ENCODE assay signal across 17 cellular contexts in the genomic region with DNA sequence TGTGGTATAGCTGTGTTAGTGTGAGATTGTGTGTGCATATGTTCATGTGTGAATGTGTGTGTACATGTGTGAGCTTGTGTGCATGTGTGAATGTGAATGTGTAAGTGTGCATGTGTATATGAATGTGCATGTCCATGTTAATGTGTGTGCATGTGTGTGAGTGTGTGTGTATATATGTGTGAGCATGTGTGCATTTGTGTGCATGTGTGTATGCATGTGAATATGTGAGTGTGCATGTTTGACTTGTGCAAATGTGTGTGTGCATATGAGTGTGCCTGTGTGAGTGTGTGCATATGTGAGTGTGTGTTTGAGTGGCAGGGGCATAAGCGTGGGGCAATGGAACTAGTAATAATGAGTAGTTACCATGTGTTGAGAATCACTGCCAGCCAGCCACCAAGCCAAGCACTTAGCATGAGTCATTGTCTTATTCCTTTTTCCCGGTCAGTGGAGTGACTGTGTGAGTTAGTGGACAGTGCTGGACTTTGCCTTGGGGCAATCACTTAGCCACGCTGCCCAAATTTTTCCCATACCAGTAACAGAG. TPM values are rescaled to one million over a fixed set of nuclear protein-coding genes. Genes with fewer than 3 reads are reported as not detected.
DNase-seq lines count a peak whose midpoint lies in the region; ATAC-seq and TF ChIP-seq lines count a peak whose summit lies in the region.
"Had no signal": no experiment of that assay in that cellular context is flagged by ENCODE, and none has a peak within 500 bp of the region (broad histone marks: within the 10 kb centered on the region; RNA-seq: fewer than 3 reads in every experiment).

No MANE protein-coding gene starts in this region.

- H3K36me3 ChIP-seq in left lung = no peaks in the 10 kb centered on the region
- no peaks in the 10 kb centered on the region for H3K36me3 ChIP-seq in Karpas-422 (ENCODE audit: insufficient read depth, low read length)

- no peaks in the 10 kb centered on the region for H4K20me1 ChIP-seq in Karpas-422 (ENCODE audit: insufficient read depth, low read depth, low read length)

- peak; percentile 51 for ATAC-seq in left lung
- no peak for ATAC-seq in HG02981 (IDR thresholded peaks at IDR 0.05; ENCODE audit: unreplicated experiment)
- ATAC-seq in GM21723 (IDR thresholded peaks at IDR 0.05; ENCODE audit: unreplicated experiment) = no peak
- ATAC-seq: stimulated activated naive B cell treated with anti-CD40 and anti-IgM and Interleukin-4, amounts not matched to agents 10 μg/mL and 1 μg/mL and 100 μg/mL, for 72 hours had no signal

- H3K27me3 ChIP-seq in left lung = no peaks in the 10 kb centered on the region
- no peaks in the 10 kb centered on the region for H3K27me3 ChIP-seq in Karpas-422 (ENCODE audit: low read length)

- intact Hi-C loops in Calu3 (cut with micrococcal nuclease; ENCODE audit: unreplicated experiment) = no loop called here
- intact Hi-C loops in left lung (cut with DNase I) = no loop called here

- H2AFZ ChIP-seq in Karpas-422 (ENCODE audit: low read length) = no peak overlapping the region

- H3K36me3 Mint-ChIP-seq in Calu3 (ENCODE audit: insufficient read depth, unreplicated experiment) = no peaks in the 10 kb centered on the region
- H3K36me3 Mint-ChIP-seq: stimulated activated naive B cell treated with anti-CD40 and anti-IgM and Interleukin-4, amounts not matched to agents 10 μg/mL and 1 μg/mL and 100 μg/mL, for 72 hours had no signal

- H3K27me3 Mint-ChIP-seq in Calu3 (ENCODE audit: unreplicated experiment) = no peaks in the 10 kb centered on the region

- BruUV-seq in Calu3 (replicated peaks; lab: Mats Ljungman, UMichigan) = no TSS peak

- H3K9me2 ChIP-seq in Karpas-422 (replicated peaks; ENCODE audit: insufficient read depth, low read length) = no peaks in the 10 kb centered on the region

- H3K9me3 Mint-ChIP-seq in Calu3 (ENCODE audit: low read depth, unreplicated experiment) = peaks cover 3% of the 10 kb centered on the region
- H3K9me3 Mint-ChIP-seq: activated naive CD8-positive, alpha-beta T cell treated with anti-CD3 and anti-CD28 coated beads, Interleukin-2, amount 50 U/mL, for 24 hours; H9 had no signal

- TF ChIP-seq CTCF in Calu3 (IDR thresholded peaks at IDR 0.05; ENCODE audit: unreplicated experiment) = no peak
- TF ChIP-seq CTCF in cardiac fibroblast (IDR thresholded peaks at IDR 0.05; ENCODE audit: low read depth, low read length) = no peak
- no peak for TF ChIP-seq CTCF in left lung (IDR thresholded peaks at IDR 0.05)

- H3K4me1 Mint-ChIP-seq in Calu3 (ENCODE audit: low read depth, unreplicated experiment) = peaks cover 3% of the 10 kb centered on the region
- H3K4me1 Mint-ChIP-seq: activated naive CD8-positive, alpha-beta T cell treated with anti-CD3 and anti-CD28 coated beads, Interleukin-2, amount 50 U/mL, for 24 hours; H9; stimulated activated naive B cell treated with anti-CD40 and anti-IgM and Interleukin-4, amounts not matched to agents 10 μg/mL and 1 μg/mL and 100 μg/mL, for 72 hours had no signal

- H3K9me3 ChIP-seq in left lung = peaks cover 0 to 3% of the 10 kb centered on the region in 2 donors
- no peaks in the 10 kb centered on the region for H3K9me3 ChIP-seq in Karpas-422 (ENCODE audit: low read length)

- H3K27ac Mint-ChIP-seq in Calu3 (ENCODE audit: unreplicated experiment) = no peak overlapping the region
- H3K27ac Mint-ChIP-seq: activated naive CD8-positive, alpha-beta T cell treated with anti-CD3 and anti-CD28 coated beads, Interleukin-2, amount 50 U/mL, for 24 hours; H9; stimulated activated naive B cell treated with anti-CD40 and anti-IgM and Interleukin-4, amounts not matched to agents 10 μg/mL and 1 μg/mL and 100 μg/mL, for 72 hours had no signal

- H3K27ac ChIP-seq in left lung (no peak overlapping the region), Karpas-422 (ENCODE audit: low read length) (no peak overlapping the region)
- H3K27ac ChIP-seq: dorsolateral prefrontal cortex had no signal

- CTCF ChIA-PET in Calu3 (lab: Charles Lee) = no interaction called here

- peak; percentile 49 for DNase-seq in Calu3
- DNase-seq in LoVo (ENCODE audit: low spot score) = peak; percentile 27
- peak; percentile 10 to 44 for DNase-seq in cardiac fibroblast (ENCODE audit: low read depth in 2 of 2)
- DNase-seq in left lung = no peak
- DNase-seq in NCI-H2081 treated with DMSO at 0.1 percent for 48 hours (lab: John Stamatoyannopoulos, UW) = no peak
- DNase-seq in Karpas-422 = no peak
- DNase-seq: activated naive CD8-positive, alpha-beta T cell treated with anti-CD3 and anti-CD28 coated beads, Interleukin-2, amount 50 U/mL, for 24 hours; AML-193; dorsolateral prefrontal cortex; H9; NCI-H1105; NCI-H510A treated with DMSO at 0.1 percent for 48 hours; SHP77 treated with DMSO at 0.1 percent for 48 hours; stimulated activated CD4-positive, alpha-beta T cell treated with anti-CD3 and anti-CD28 coated beads, Interleukin-4, amount 100 ng/mL, for 1 hour; stimulated activated naive B cell treated with anti-CD40 and anti-IgM and Interleukin-4, amounts not matched to agents 10 μg/mL and 1 μg/mL and 100 μg/mL, for 72 hours had no signal

- H3K9ac ChIP-seq in Karpas-422 (ENCODE audit: low read length) = no peak overlapping the region

- H3K4me1 ChIP-seq in left lung (peaks cover 3 to 4% of the 10 kb centered on the region in 2 donors), Karpas-422 (ENCODE audit: low read length) (no peaks in the 10 kb centered on the region)

- no peak overlapping the region for H3K4me2 ChIP-seq in Karpas-422 (ENCODE audit: low read depth, low read length, poor library complexity, severe bottlenecking)

- H3K4me3 ChIP-seq in cardiac fibroblast (replicated peaks in 1 of 2; ENCODE audit: low read depth in 2 of 2, low read length in 2 of 2) = no peak overlapping the region
- H3K4me3 ChIP-seq in left lung = no peak overlapping the region
- H3K4me3 ChIP-seq in Karpas-422 (ENCODE audit: low read length) = no peak overlapping the region
- H3K4me3 ChIP-seq: dorsolateral prefrontal cortex had no signal

- no peaks in the 10 kb centered on the region for H3K79me2 ChIP-seq in Karpas-422 (ENCODE audit: low read length)

- no peak overlapping the region for H3K4me3 Mint-ChIP-seq in Calu3 (ENCODE audit: low read depth, unreplicated experiment)
- H3K4me3 Mint-ChIP-seq: activated naive CD8-positive, alpha-beta T cell treated with anti-CD3 and anti-CD28 coated beads, Interleukin-2, amount 50 U/mL, for 24 hours; H9; stimulated activated naive B cell treated with anti-CD40 and anti-IgM and Interleukin-4, amounts not matched to agents 10 μg/mL and 1 μg/mL and 100 μg/mL, for 72 hours had no signal

RNA-seq across cellular contexts. Expression of a gene that starts 46.3 kb away (rescaled TPM):
- total RNA-seq in Calu3 (2022) (0.66 and 1.1 TPM in 2 replicates), left lung (1 to 10 TPM; 4.4 to 5.7 TPM)
- total RNA-seq in Karpas-422 (2014; rRNA removed; shearing (Covaris generic); ENCODE audit: low replicate concordance) = not detected in 2 replicates

Comparison
In these comparisons a context has a peak if more than half of its experiments do, and no peak if none do; other contexts are left out.
1. DNase-seq: peak in Calu3 (single experiment), LoVo (single experiment) and cardiac fibroblast (2 of 2); none in left lung (0 of 2), NCI-H2081 treated with DMSO at 0.1 percent for 48 hours (single experiment) and Karpas-422 (single experiment).